Comparison of ENCODE assay signal across 16 cellular contexts in genomic region chr15:29126821-29127461, GRCh38.
DNase-seq lines count a peak whose midpoint lies in the region; ATAC-seq, FAIRE-seq and TF ChIP-seq lines count a peak whose summit lies in the region.
"Had no signal": no experiment of that assay in that cellular context is flagged by ENCODE, and none has a peak within 500 bp of the region (broad histone marks: within the 10 kb centered on the region; RNA-seq: fewer than 3 reads in every experiment).

No MANE protein-coding gene starts in this region.

- H3K27ac Mint-ChIP-seq in type B pancreatic cell: no peak overlapping the region
- H3K27ac Mint-ChIP-seq: activated naive CD4-positive, alpha-beta T cell treated with anti-CD3 and anti-CD28 coated beads for 36 hours; stimulated activated naive B cell treated with anti-CD40 and anti-IgM and Interleukin-4, amounts not matched to agents 10 μg/mL and 1 μg/mL and 100 μg/mL, for 72 hours; T-helper 1 cell treated with Interleukin-12 subunit alpha and Interleukin-12 subunit beta and Interleukin-4 antibody, amounts not matched to agents 30 μg/mL and 1 μg/mL, for 36 hours had no signal

- TF ChIP-seq POLR2A in GM12891 (IDR thresholded peaks at IDR 0.05; ENCODE audit: low read depth, low read length): no peak

- H3K4me1 ChIP-seq in heart right ventricle: no peaks in the 10 kb centered on the region
- H3K4me1 ChIP-seq in RWPE2 (ENCODE audit: insufficient read depth, poor library complexity, severe bottlenecking): no peaks in the 10 kb centered on the region
- no peaks in the 10 kb centered on the region for H3K4me1 ChIP-seq in left ventricle myocardium inferior
- H3K4me1 ChIP-seq: esophagus muscularis mucosa, prostate gland had no signal

- FAIRE-seq in GM12891 (lab: Jason Lieb, UNC): no peak

- no peak for TF ChIP-seq CTCF in heart right ventricle (IDR thresholded peaks at IDR 0.05)
- TF ChIP-seq CTCF in RWPE2 (IDR thresholded peaks at IDR 0.05; ENCODE audit: poor library complexity, severe bottlenecking): peak; percentile 15
- TF ChIP-seq CTCF in left ventricle myocardium inferior (IDR thresholded peaks at IDR 0.05; ENCODE audit: borderline replicate concordance): no peak
- TF ChIP-seq CTCF in type B pancreatic cell (conservative IDR thresholded peaks at IDR 0.05): peak; percentile 25

- H3K27me3 Mint-ChIP-seq in type B pancreatic cell: peaks cover 13% of the 10 kb centered on the region

- DNase-seq in Right ventricle myocardium superior (peak; percentile 26), heart right ventricle (no peak), RWPE2 (ENCODE audit: low spot score) (no peak), left ventricle myocardium inferior (peak; percentile 9), type B pancreatic cell (ENCODE audit: extremely low spot score, unreplicated experiment) (no peak), anterior cingulate cortex (lab: John Stamatoyannopoulos, UW) (no peak), GM12891 (ENCODE audit: insufficient read length, low spot score) (no peak)
- DNase-seq: activated naive CD4-positive, alpha-beta T cell treated with anti-CD3 and anti-CD28 coated beads for 36 hours; midbrain; NCI-H2029 treated with DMSO at 0.1 percent for 48 hours; stimulated activated CD4-positive, alpha-beta T cell treated with anti-CD3 and anti-CD28 coated beads, Interleukin-2, amount 100 ng/mL, for 24 hours; stimulated activated naive B cell treated with anti-CD40 and anti-IgM and Interleukin-4, amounts not matched to agents 10 μg/mL and 1 μg/mL and 100 μg/mL, for 72 hours had no signal

- H3K27me3 ChIP-seq in heart right ventricle: peaks cover 0 to 40% (median 27%) of the 10 kb centered on the region in 7 donors
- H3K27me3 ChIP-seq in RWPE2 (ENCODE audit: insufficient read depth, poor library complexity, severe bottlenecking): no peaks in the 10 kb centered on the region
- H3K27me3 ChIP-seq in left ventricle myocardium inferior (ENCODE audit: low read depth): peaks cover 57% of the 10 kb centered on the region

- H3K4me1 Mint-ChIP-seq in type B pancreatic cell (ENCODE audit: unreplicated experiment): peaks cover 34% of the 10 kb centered on the region
- H3K4me1 Mint-ChIP-seq: stimulated activated naive B cell treated with anti-CD40 and anti-IgM and Interleukin-4, amounts not matched to agents 10 μg/mL and 1 μg/mL and 100 μg/mL, for 72 hours had no signal

- WGBS in heart right ventricle, 2 donors: 48 to 56% methylated on average over 19 of the region's 19 CpGs

- no peak overlapping the region for H3K4me3 ChIP-seq in heart right ventricle
- H3K4me3 ChIP-seq in RWPE2 (ENCODE audit: severe bottlenecking): no peak overlapping the region
- no peak overlapping the region for H3K4me3 ChIP-seq in left ventricle myocardium inferior
- H3K4me3 ChIP-seq: esophagus muscularis mucosa, prostate gland had no signal

- H3K27ac ChIP-seq in heart right ventricle (no peak overlapping the region), RWPE2 (ENCODE audit: poor library complexity, severe bottlenecking) (no peak overlapping the region), left ventricle myocardium inferior (replicated peaks) (no peak overlapping the region)
- H3K27ac ChIP-seq: esophagus muscularis mucosa, prostate gland had no signal

- intact Hi-C loops in Right ventricle myocardium superior (cut with DNase I): no loop called here
- intact Hi-C loops in heart right ventricle (cut with DNase I): no loop called here
- intact Hi-C loops in left ventricle myocardium inferior (cut with micrococcal nuclease): no loop called here

- H3K36me3 ChIP-seq in heart right ventricle (no peaks in the 10 kb centered on the region), RWPE2 (ENCODE audit: low read depth) (no peaks in the 10 kb centered on the region), left ventricle myocardium inferior (no peaks in the 10 kb centered on the region)
- H3K36me3 ChIP-seq: esophagus muscularis mucosa, prostate gland had no signal

- H3K4me3 Mint-ChIP-seq in type B pancreatic cell: no peak overlapping the region
- H3K4me3 Mint-ChIP-seq: activated naive CD4-positive, alpha-beta T cell treated with anti-CD3 and anti-CD28 coated beads for 36 hours; stimulated activated naive B cell treated with anti-CD40 and anti-IgM and Interleukin-4, amounts not matched to agents 10 μg/mL and 1 μg/mL and 100 μg/mL, for 72 hours; T-helper 1 cell treated with Interleukin-12 subunit alpha and Interleukin-12 subunit beta and Interleukin-4 antibody, amounts not matched to agents 30 μg/mL and 1 μg/mL, for 36 hours had no signal

- ATAC-seq in Right ventricle myocardium superior (ENCODE audit: poor library complexity) (no peak), heart right ventricle (no peak), RWPE2 (ENCODE audit: low read depth) (peak; percentile 30; the same call in 2 of the 3 replicates), HG03354 (IDR thresholded peaks at IDR 0.05; ENCODE audit: poor library complexity, severe bottlenecking, unreplicated experiment) (no peak)

- H3K9me3 ChIP-seq in heart right ventricle (no peaks in the 10 kb centered on the region), RWPE2 (ENCODE audit: severe bottlenecking) (no peaks in the 10 kb centered on the region), left ventricle myocardium inferior (replicated peaks) (no peaks in the 10 kb centered on the region)
- H3K9me3 ChIP-seq: esophagus muscularis mucosa, prostate gland had no signal

- H3K36me3 Mint-ChIP-seq in type B pancreatic cell: no peaks in the 10 kb centered on the region
- H3K36me3 Mint-ChIP-seq: stimulated activated naive B cell treated with anti-CD40 and anti-IgM and Interleukin-4, amounts not matched to agents 10 μg/mL and 1 μg/mL and 100 μg/mL, for 72 hours had no signal

- H3K9me3 Mint-ChIP-seq in type B pancreatic cell: no peaks in the 10 kb centered on the region
- H3K9me3 Mint-ChIP-seq: activated naive CD4-positive, alpha-beta T cell treated with anti-CD3 and anti-CD28 coated beads for 36 hours; stimulated activated naive B cell treated with anti-CD40 and anti-IgM and Interleukin-4, amounts not matched to agents 10 μg/mL and 1 μg/mL and 100 μg/mL, for 72 hours; T-helper 1 cell treated with Interleukin-12 subunit alpha and Interleukin-12 subunit beta and Interleukin-4 antibody, amounts not matched to agents 30 μg/mL and 1 μg/mL, for 36 hours had no signal

TF ChIP-seq in GM12891, 5 proteins besides CTCF, POLR2A, EP300 and RAD21:
- TF ChIP-seq SPI1 (IDR thresholded peaks at IDR 0.05; ENCODE audit: low read depth, low read length): no peak
- TF ChIP-seq POLR2AphosphoS5 (IDR thresholded peaks at IDR 0.05; ENCODE audit: low read depth, low read length): no peak
- TF ChIP-seq TAF1 (IDR thresholded peaks at IDR 0.05; ENCODE audit: low read depth, low read length): no peak
- no peak for TF ChIP-seq PAX5 (IDR thresholded peaks at IDR 0.05; ENCODE audit: insufficient read depth, low read length, severe bottlenecking)
- TF ChIP-seq POU2F2 (IDR thresholded peaks at IDR 0.05; ENCODE audit: low read depth, low read length): no peak

Comparison
In these comparisons a context has a peak if more than half of its experiments do, and no peak if none do; other contexts are left out.
1. DNase-seq: peak in Right ventricle myocardium superior (single experiment) and left ventricle myocardium inferior (single experiment); none in heart right ventricle (0 of 2), RWPE2 (single experiment), type B pancreatic cell (single experiment), anterior cingulate cortex (0 of 58) and GM12891 (single experiment).
2. CTCF ChIP-seq: peak in RWPE2 (single experiment) and type B pancreatic cell (single experiment); none in heart right ventricle (0 of 9) and left ventricle myocardium inferior (single experiment).